ENCODE assay signal across 2 cellular contexts in genomic region chr1:203316626-203317093, GRCh38.
TF ChIP-seq lines count a peak whose summit lies in the region.

No MANE protein-coding gene starts in this region.

TF ChIP-seq in liver, 16 proteins besides CTCF, POLR2A, EP300 and RAD21:
- TF ChIP-seq FOXA2 (IDR thresholded peaks at IDR 0.05), result no peak
- no peak for TF ChIP-seq GABPA (IDR thresholded peaks at IDR 0.05 in 1 of 2, conservative IDR thresholded peaks at IDR 0.05 in 1 of 2)
- no peak for TF ChIP-seq FOXA1 (IDR thresholded peaks at IDR 0.05)
- no peak for TF ChIP-seq ATF3 (IDR thresholded peaks at IDR 0.05)
- TF ChIP-seq MAX (IDR thresholded peaks at IDR 0.05), result no peak
- TF ChIP-seq SP1 (IDR thresholded peaks at IDR 0.05), result peak; percentile 35
- TF ChIP-seq NR2F2 (IDR thresholded peaks at IDR 0.05), result no peak

TF ChIP-seq in HepG2, 621 proteins besides CTCF, POLR2A, EP300 and RAD21:
- TF ChIP-seq SP140L (CRISPR knock-in tag; IDR thresholded peaks at IDR 0.05; ENCODE audit: borderline replicate concordance) (no peak), AHDC1 (CRISPR knock-in tag; IDR thresholded peaks at IDR 0.05; ENCODE audit: borderline replicate concordance) (no peak), HOMEZ (CRISPR knock-in tag; IDR thresholded peaks at IDR 0.05; ENCODE audit: low read depth) (no peak), ZNF256 (CRISPR knock-in tag; conservative IDR thresholded peaks at IDR 0.05) (no peak), RFXANK (CRISPR knock-in tag; IDR thresholded peaks at IDR 0.05) (no peak), ZNF441 (CRISPR knock-in tag; IDR thresholded peaks at IDR 0.05; ENCODE audit: borderline replicate concordance) (no peak), POGZ (CRISPR knock-in tag; IDR thresholded peaks at IDR 0.05) (no peak), ZNF33B (CRISPR knock-in tag; IDR thresholded peaks at IDR 0.05) (no peak), ZBTB4 (CRISPR knock-in tag; IDR thresholded peaks at IDR 0.05; ENCODE audit: borderline replicate concordance) (no peak), ZNF431 (CRISPR knock-in tag; IDR thresholded peaks at IDR 0.05; ENCODE audit: borderline replicate concordance, low read depth) (no peak), KAT2B (IDR thresholded peaks at IDR 0.05; ENCODE audit: borderline replicate concordance, low read depth, low read length) (no peak), HCFC1 (IDR thresholded peaks at IDR 0.05; ENCODE audit: low read depth, low read length) (no peak), HIVEP1 (CRISPR knock-in tag; IDR thresholded peaks at IDR 0.05) (no peak), CCAR2 (optimal IDR thresholded peaks at IDR 0.05; ENCODE audit: low read depth, low read length) (no peak), ZNF580 (CRISPR knock-in tag; IDR thresholded peaks at IDR 0.05; ENCODE audit: borderline replicate concordance, low read depth) (no peak), ZNF235 (CRISPR knock-in tag; IDR thresholded peaks at IDR 0.05; ENCODE audit: borderline replicate concordance) (no peak), KLF13 (CRISPR knock-in tag; IDR thresholded peaks at IDR 0.05) (no peak), ZFP82 (CRISPR knock-in tag; IDR thresholded peaks at IDR 0.05; ENCODE audit: borderline replicate concordance) (no peak), PBX2 (CRISPR knock-in tag; IDR thresholded peaks at IDR 0.05) (no peak), ZNF691 (CRISPR knock-in tag; IDR thresholded peaks at IDR 0.05; ENCODE audit: borderline replicate concordance, low read depth) (no peak)
TF ChIP-seq in HepG2: peak in this region for 0.
